In genomic region chr3:13008114-13008995, GRCh38 we compare ENCODE assay signal across 14 cellular contexts.
DNase-seq lines count a peak whose midpoint lies in the region; ATAC-seq and TF ChIP-seq lines count a peak whose summit lies in the region.
"Had no signal": no experiment of that assay in that cellular context is flagged by ENCODE, and none has a peak within 500 bp of the region (broad histone marks: within the 10 kb centered on the region; RNA-seq: fewer than 3 reads in every experiment).

No MANE protein-coding gene starts in this region.

- no peak for ATAC-seq in activated CD8-positive, alpha-beta memory T cell treated with anti-CD3 and anti-CD28 coated beads, Interleukin-2, amount 10 ng/mL, durations not matched to agents 7 days and 5 days
- ATAC-seq in GM21360 (IDR thresholded peaks at IDR 0.05; ENCODE audit: unreplicated experiment): no peak

- H3K27me3 Mint-ChIP-seq in activated CD8-positive, alpha-beta memory T cell treated with anti-CD3 and anti-CD28 coated beads, Interleukin-2, amount 10 ng/mL, durations not matched to agents 7 days and 5 days: no peaks in the 10 kb centered on the region
- H3K27me3 Mint-ChIP-seq in activated CD4-positive, alpha-beta memory T cell treated with anti-CD3 and anti-CD28 coated beads for 36 hours: no peaks in the 10 kb centered on the region
- peaks cover 11% of the 10 kb centered on the region for H3K27me3 Mint-ChIP-seq in glutamatergic neuron (ENCODE audit: unreplicated experiment)

- CTCF ChIA-PET in activated CD8-positive, alpha-beta memory T cell treated with anti-CD3 and anti-CD28 coated beads, Interleukin-2, amount 10 ng/mL, durations not matched to agents 7 days and 5 days (lab: Charles Lee): interaction anchor here (2.0 to 12.1 kb wide), 2 partner anchors 11 to 444 kb away, joined by 6 to 120 read pairs; no protein-coding TSS in a partner anchor
- CTCF ChIA-PET in activated CD4-positive, alpha-beta memory T cell treated with anti-CD3 and anti-CD28 coated beads for 36 hours (lab: Charles Lee): interaction anchor here (7.3 kb wide), 1 partner anchor 13 kb away, joined by 71 read pairs; no protein-coding TSS in a partner anchor

- intact Hi-C loops in activated CD4-positive, alpha-beta memory T cell treated with anti-CD3 and anti-CD28 coated beads for 36 hours (cut with micrococcal nuclease): no loop called here

- no peak for TF ChIP-seq CTCF in glutamatergic neuron (IDR thresholded peaks at IDR 0.05; ENCODE audit: partially characterized antibody, unreplicated experiment)

- peak overlapping the region in 15 of 21 experiments; percentile 5 to 97 (median 52) for H3K27ac ChIP-seq in skin epidermis
- H3K27ac ChIP-seq: epithelial cell of prostate, left ventricle myocardium inferior, thoracic aorta, WERI-Rb-1 had no signal

- peaks cover 23% of the 10 kb centered on the region for H3K36me3 Mint-ChIP-seq in activated CD8-positive, alpha-beta memory T cell treated with anti-CD3 and anti-CD28 coated beads, Interleukin-2, amount 10 ng/mL, durations not matched to agents 7 days and 5 days
- H3K36me3 Mint-ChIP-seq in activated CD4-positive, alpha-beta memory T cell treated with anti-CD3 and anti-CD28 coated beads for 36 hours: peaks cover 14% of the 10 kb centered on the region
- no peaks in the 10 kb centered on the region for H3K36me3 Mint-ChIP-seq in glutamatergic neuron (ENCODE audit: unreplicated experiment)

- DNase-seq in activated CD8-positive, alpha-beta memory T cell treated with anti-CD3 and anti-CD28 coated beads, Interleukin-2, amount 10 ng/mL, durations not matched to agents 7 days and 5 days: no peak
- DNase-seq in activated CD8-positive, alpha-beta memory T cell treated with anti-CD3 and anti-CD28 coated beads, Interleukin-2, amount 50 U/mL, for 48 hours: no peak
- DNase-seq in activated CD4-positive, alpha-beta memory T cell treated with anti-CD3 and anti-CD28 coated beads for 36 hours: no peak
- no peak for DNase-seq in glutamatergic neuron
- DNase-seq in glomerular visceral epithelial cell (ENCODE audit: extremely low spot score): no peak
- DNase-seq in AML-193 (lab: John Stamatoyannopoulos, UW): no peak
- DNase-seq: MG63, NCI-H2029 treated with DMSO at 0.1 percent for 48 hours, WERI-Rb-1 had no signal

- H3K4me3 Mint-ChIP-seq in activated CD8-positive, alpha-beta memory T cell treated with anti-CD3 and anti-CD28 coated beads, Interleukin-2, amount 10 ng/mL, durations not matched to agents 7 days and 5 days: no peak overlapping the region
- no peak overlapping the region for H3K4me3 Mint-ChIP-seq in activated CD4-positive, alpha-beta memory T cell treated with anti-CD3 and anti-CD28 coated beads for 36 hours
- H3K4me3 Mint-ChIP-seq in glutamatergic neuron (ENCODE audit: unreplicated experiment): peak overlapping the region; percentile 76

- H3K4me3 ChIP-seq in skin epidermis: no peak overlapping the region
- H3K4me3 ChIP-seq: left ventricle myocardium inferior, MG63, thoracic aorta had no signal

- H3K9me3 Mint-ChIP-seq in activated CD8-positive, alpha-beta memory T cell treated with anti-CD3 and anti-CD28 coated beads, Interleukin-2, amount 10 ng/mL, durations not matched to agents 7 days and 5 days (ENCODE audit: low read depth): no peaks in the 10 kb centered on the region
- no peaks in the 10 kb centered on the region for H3K9me3 Mint-ChIP-seq in activated CD4-positive, alpha-beta memory T cell treated with anti-CD3 and anti-CD28 coated beads for 36 hours
- H3K9me3 Mint-ChIP-seq in glutamatergic neuron (ENCODE audit: unreplicated experiment): peaks cover 15% of the 10 kb centered on the region

- peak overlapping the region; percentile 100 for H3K27ac Mint-ChIP-seq in activated CD8-positive, alpha-beta memory T cell treated with anti-CD3 and anti-CD28 coated beads, Interleukin-2, amount 10 ng/mL, durations not matched to agents 7 days and 5 days
- peak overlapping the region; percentile 93 for H3K27ac Mint-ChIP-seq in activated CD4-positive, alpha-beta memory T cell treated with anti-CD3 and anti-CD28 coated beads for 36 hours
- H3K27ac Mint-ChIP-seq in glutamatergic neuron (ENCODE audit: unreplicated experiment): peak overlapping the region; percentile 83

- peaks cover 81% of the 10 kb centered on the region for H3K4me1 Mint-ChIP-seq in activated CD8-positive, alpha-beta memory T cell treated with anti-CD3 and anti-CD28 coated beads, Interleukin-2, amount 10 ng/mL, durations not matched to agents 7 days and 5 days
- H3K4me1 Mint-ChIP-seq in activated CD4-positive, alpha-beta memory T cell treated with anti-CD3 and anti-CD28 coated beads for 36 hours (ENCODE audit: low read depth): peaks cover 93% of the 10 kb centered on the region
- peaks cover 70% of the 10 kb centered on the region for H3K4me1 Mint-ChIP-seq in glutamatergic neuron (ENCODE audit: low read depth, unreplicated experiment)

- POLR2A ChIA-PET in activated CD4-positive, alpha-beta memory T cell treated with anti-CD3 and anti-CD28 coated beads for 36 hours (lab: Charles Lee): interaction anchor here (1.0 to 1.3 kb wide), 2 partner anchors 13 to 20 kb away, joined by 3 to 4 read pairs; no protein-coding TSS in a partner anchor
